Comparison of ENCODE assay signal across 8 cellular contexts in the genomic region with DNA sequence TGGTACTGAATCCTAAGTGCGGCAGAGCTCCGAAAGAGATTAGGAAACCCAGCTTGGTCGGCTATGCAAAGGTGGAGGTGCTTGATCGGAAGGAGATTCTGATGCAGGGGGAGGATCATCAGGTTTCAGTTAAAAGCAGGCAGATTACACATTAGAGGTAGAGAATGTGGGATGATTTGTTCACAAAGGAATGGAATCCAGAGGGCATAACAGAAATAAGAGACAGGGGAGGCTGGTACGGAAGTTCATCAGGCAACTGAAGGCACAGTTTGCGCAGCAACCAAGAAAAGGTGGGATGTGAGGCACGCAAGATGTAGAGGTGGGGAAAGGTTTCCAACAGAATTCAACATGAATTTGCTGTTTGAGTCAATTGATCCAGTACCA. TPM values are rescaled to one million over a fixed set of nuclear protein-coding genes. Genes with fewer than 3 reads are reported as not detected.
A peak's percentile ranks its signal among the peaks of the same experiment; 100 is the strongest.
DNase-seq lines count a peak whose midpoint lies in the region; ATAC-seq and TF ChIP-seq lines count a peak whose summit lies in the region.

No MANE protein-coding gene starts in this region.

- WGBS in HUES64, result 87% methylated on average over 7 of the region's 7 CpGs

- H3K4me3 Mint-ChIP-seq in natural killer cell treated with Interleukin-12 subunit alpha and Interleukin-12 subunit beta and Interleukin-15 and Interleukin-18, amount 100 ng/mL, for 72 hours, result peak overlapping the region; percentile 96

- H3K27ac ChIP-seq in HUES64 (ENCODE audit: low read depth, low read length), result no peak overlapping the region
- no peak overlapping the region for H3K27ac ChIP-seq in effector memory CD4-positive, alpha-beta T cell (ENCODE audit: insufficient read depth, low read length, poor library complexity, severe bottlenecking)

- H3K4me1 Mint-ChIP-seq in natural killer cell treated with Interleukin-12 subunit alpha and Interleukin-12 subunit beta and Interleukin-15 and Interleukin-18, amount 100 ng/mL, for 72 hours (ENCODE audit: low read depth in 2 of 2), result peaks cover 20 to 31% of the 10 kb centered on the region in 2 donors

- H3K4me1 ChIP-seq in HUES64 (ENCODE audit: insufficient read depth, low read length), result peaks cover 14% of the 10 kb centered on the region
- peaks cover 6% of the 10 kb centered on the region for H3K4me1 ChIP-seq in effector memory CD4-positive, alpha-beta T cell (ENCODE audit: control insufficient read depth, insufficient read depth, low read length, poor library complexity, severe bottlenecking)

- H3K9ac ChIP-seq in HUES64 (ENCODE audit: low read depth, low read length), result no peak overlapping the region

- H3K27me3 Mint-ChIP-seq in natural killer cell treated with Interleukin-12 subunit alpha and Interleukin-12 subunit beta and Interleukin-15 and Interleukin-18, amount 100 ng/mL, for 72 hours, result peaks cover 6 to 9% of the 10 kb centered on the region in 2 donors

- peaks cover 30% of the 10 kb centered on the region for H3K36me3 ChIP-seq in HUES64 (ENCODE audit: insufficient read depth, low read length)
- peaks cover 4% of the 10 kb centered on the region for H3K36me3 ChIP-seq in effector memory CD4-positive, alpha-beta T cell (ENCODE audit: control insufficient read depth, insufficient read depth, low read length)

- peak overlapping the region; percentile 92 to 97 for H3K27ac Mint-ChIP-seq in natural killer cell treated with Interleukin-12 subunit alpha and Interleukin-12 subunit beta and Interleukin-15 and Interleukin-18, amount 100 ng/mL, for 72 hours

- DNase-seq in AG10803 (ENCODE audit: low read depth) (no peak), H4 (ENCODE audit: low spot score) (no peak), NCI-H748 treated with DMSO at 0.1 percent for 48 hours (lab: John Stamatoyannopoulos, UW) (no peak), NCI-H1092 (lab: John Stamatoyannopoulos, UW) (no peak)
- DNase-seq in effector memory CD4-positive, alpha-beta T cell, result no peak
- no peak for DNase-seq in natural killer cell treated with Interleukin-12 subunit alpha and Interleukin-12 subunit beta and Interleukin-15 and Interleukin-18, amount 100 ng/mL, for 72 hours (ENCODE audit: low spot score)

- H3K9me3 ChIP-seq in HUES64 (ENCODE audit: insufficient read depth, low read depth, low read length), result no peaks in the 10 kb centered on the region
- H3K9me3 ChIP-seq in effector memory CD4-positive, alpha-beta T cell (ENCODE audit: control insufficient read depth, low read length), result no peaks in the 10 kb centered on the region

- TF ChIP-seq CTCF in AG10803 (conservative IDR thresholded peaks at IDR 0.05; ENCODE audit: low read length), result no peak

- H3K27me3 ChIP-seq in HUES64 (ENCODE audit: insufficient read depth, low read length), result peaks cover 2% of the 10 kb centered on the region; the same call in 1 of the 2 replicates
- no peaks in the 10 kb centered on the region for H3K27me3 ChIP-seq in effector memory CD4-positive, alpha-beta T cell (replicated peaks; ENCODE audit: control insufficient read depth, insufficient read depth, low read length, poor library complexity, severe bottlenecking)

- H3K9me3 Mint-ChIP-seq in natural killer cell treated with Interleukin-12 subunit alpha and Interleukin-12 subunit beta and Interleukin-15 and Interleukin-18, amount 100 ng/mL, for 72 hours, result no peaks in the 10 kb centered on the region

- ATAC-seq in GM21381 (IDR thresholded peaks at IDR 0.05; ENCODE audit: unreplicated experiment), result peak; percentile 5
- no peak for ATAC-seq in natural killer cell treated with Interleukin-12 subunit alpha and Interleukin-12 subunit beta and Interleukin-15 and Interleukin-18, amount 100 ng/mL, for 72 hours

- H3K4me3 ChIP-seq in AG10803 (ENCODE audit: low read length) (peak overlapping the region; percentile 83), HUES64 (ENCODE audit: low read length) (peak overlapping the region; percentile 95)
- H3K4me3 ChIP-seq in effector memory CD4-positive, alpha-beta T cell (ENCODE audit: insufficient read depth, low read depth, low read length, poor library complexity, severe bottlenecking), result peak overlapping the region; percentile 99

- peaks cover 4% of the 10 kb centered on the region for H3K36me3 Mint-ChIP-seq in natural killer cell treated with Interleukin-12 subunit alpha and Interleukin-12 subunit beta and Interleukin-15 and Interleukin-18, amount 100 ng/mL, for 72 hours

RNA-seq across cellular contexts. Expression of a gene that starts 0.4 kb away (rescaled TPM):
- 17.1 TPM for polyA plus RNA-seq in HUES64 (2013, experiment 1 of 2)
- polyA plus RNA-seq in HUES64 (2013, experiment 2 of 2), result 28.3 TPM
- 10 to 100 TPM; 32.4 to 36.0 TPM for total RNA-seq in natural killer cell treated with Interleukin-12 subunit alpha and Interleukin-12 subunit beta and Interleukin-15 and Interleukin-18, amount 100 ng/mL, for 72 hours
- total RNA-seq in H4 (2014; rRNA removed; shearing (Covaris generic)), result 26.2 and 40.5 TPM in 2 replicates
